Comparison of ENCODE assay signal across 8 cellular contexts in the genomic region with DNA sequence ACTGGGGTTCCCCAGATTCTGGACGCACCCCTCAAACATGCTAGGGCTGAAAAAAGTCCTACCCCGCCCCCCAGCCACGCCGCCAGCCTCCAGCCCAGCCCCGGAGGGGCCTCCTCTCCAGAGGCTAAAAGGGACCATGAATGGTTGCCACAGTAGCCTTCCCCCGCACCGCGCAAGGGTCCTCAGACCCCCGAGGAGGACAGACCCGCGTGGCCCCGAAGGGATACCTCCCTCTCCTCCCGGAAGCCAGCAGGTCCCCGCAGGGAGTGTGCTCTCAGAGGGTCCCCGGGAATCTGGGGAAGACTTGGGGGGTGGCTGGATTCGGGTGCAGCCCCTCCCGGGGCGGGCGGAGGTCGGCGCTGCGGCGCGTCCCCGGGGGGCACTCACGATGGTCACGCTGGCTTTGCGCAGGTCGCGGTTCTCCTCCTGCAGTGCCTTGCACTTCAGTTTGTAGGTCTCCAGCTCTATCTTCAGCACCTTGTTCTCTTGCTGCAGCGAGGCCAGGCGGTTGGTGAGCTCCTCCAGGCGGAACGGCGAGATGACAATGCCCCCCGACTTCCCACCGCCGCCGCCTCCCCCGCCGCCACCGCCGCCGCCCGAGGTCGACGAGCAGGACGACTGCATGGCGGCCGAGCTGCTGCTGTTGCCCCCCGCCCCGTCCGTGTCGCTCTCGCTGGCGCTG.
DNase-seq lines count a peak whose midpoint lies in the region; TF ChIP-seq lines count a peak whose summit lies in the region.

No MANE protein-coding gene starts in this region.

- peak overlapping the region; percentile 98 for H3K27ac Mint-ChIP-seq in T-helper 2 cell treated with Interferon-gamma antibody and Interleukin-4, amounts not matched to agents 5 μg/mL and 100 μg/mL, for 36 hours
- no peak overlapping the region for H3K27ac Mint-ChIP-seq in nephron progenitor cell

- peaks cover 44% of the 10 kb centered on the region for H3K4me1 Mint-ChIP-seq in T-helper 2 cell treated with Interferon-gamma antibody and Interleukin-4, amounts not matched to agents 5 μg/mL and 100 μg/mL, for 36 hours (ENCODE audit: low read depth)
- peaks cover 63% of the 10 kb centered on the region for H3K4me1 Mint-ChIP-seq in nephron progenitor cell

- no peak for TF ChIP-seq CTCF in nephron progenitor cell (IDR thresholded peaks at IDR 0.05)

- H3K9me3 Mint-ChIP-seq in T-helper 2 cell treated with Interferon-gamma antibody and Interleukin-4, amounts not matched to agents 5 μg/mL and 100 μg/mL, for 36 hours: no peaks in the 10 kb centered on the region
- no peaks in the 10 kb centered on the region for H3K9me3 Mint-ChIP-seq in nephron progenitor cell

- no peaks in the 10 kb centered on the region for H3K27me3 Mint-ChIP-seq in T-helper 2 cell treated with Interferon-gamma antibody and Interleukin-4, amounts not matched to agents 5 μg/mL and 100 μg/mL, for 36 hours (ENCODE audit: low read depth)
- H3K27me3 Mint-ChIP-seq in nephron progenitor cell (ENCODE audit: low read depth, poor library complexity): no peaks in the 10 kb centered on the region

- peak overlapping the region; percentile 93 for H3K4me3 Mint-ChIP-seq in T-helper 2 cell treated with Interferon-gamma antibody and Interleukin-4, amounts not matched to agents 5 μg/mL and 100 μg/mL, for 36 hours
- H3K4me3 Mint-ChIP-seq in nephron progenitor cell: peak overlapping the region; percentile 98

- H3K27ac ChIP-seq in epithelial cell of prostate: peak overlapping the region; percentile 96

- DNase-seq in activated T-cell treated with anti-CD3 and anti-CD28 coated beads for 1 hour (ENCODE audit: low read depth) (peak; percentile 6), epithelial cell of prostate (ENCODE audit: low read depth, low spot score) (no peak), nephron progenitor cell (peak; percentile 38), SKM-1 (lab: John Stamatoyannopoulos, UW; ENCODE audit: unreplicated experiment) (no peak), Ammon's horn (ENCODE audit: low spot score) (no peak), D341Med (ENCODE audit: low spot score) (no peak)
- no peak for DNase-seq in activated T-cell treated with anti-CD3 and anti-CD28 coated beads, Interleukin-2, amount 50 U/mL, for 1 hour
- peak; percentile 14 for DNase-seq in T-helper 2 cell treated with Interferon-gamma antibody and Interleukin-4, amounts not matched to agents 5 μg/mL and 100 μg/mL, for 36 hours (ENCODE audit: low spot score)

- peaks cover 14% of the 10 kb centered on the region for H3K36me3 Mint-ChIP-seq in T-helper 2 cell treated with Interferon-gamma antibody and Interleukin-4, amounts not matched to agents 5 μg/mL and 100 μg/mL, for 36 hours (ENCODE audit: low read depth)
- peaks cover 4% of the 10 kb centered on the region for H3K36me3 Mint-ChIP-seq in nephron progenitor cell (ENCODE audit: low read depth)

Comparison
In these comparisons a context has a peak if more than half of its experiments do, and no peak if none do; other contexts are left out.
1. DNase-seq: peak in activated T-cell treated with anti-CD3 and anti-CD28 coated beads for 1 hour (single experiment), T-helper 2 cell treated with Interferon-gamma antibody and Interleukin-4, amounts not matched to agents 5 μg/mL and 100 μg/mL, for 36 hours (single experiment) and nephron progenitor cell (single experiment); none in activated T-cell treated with anti-CD3 and anti-CD28 coated beads, Interleukin-2, amount 50 U/mL, for 1 hour (single experiment), epithelial cell of prostate (single experiment), SKM-1 (single experiment), Ammon's horn (single experiment) and D341Med (single experiment).